Comparison of ENCODE assay signal across 1 cellular context in the genomic region with DNA sequence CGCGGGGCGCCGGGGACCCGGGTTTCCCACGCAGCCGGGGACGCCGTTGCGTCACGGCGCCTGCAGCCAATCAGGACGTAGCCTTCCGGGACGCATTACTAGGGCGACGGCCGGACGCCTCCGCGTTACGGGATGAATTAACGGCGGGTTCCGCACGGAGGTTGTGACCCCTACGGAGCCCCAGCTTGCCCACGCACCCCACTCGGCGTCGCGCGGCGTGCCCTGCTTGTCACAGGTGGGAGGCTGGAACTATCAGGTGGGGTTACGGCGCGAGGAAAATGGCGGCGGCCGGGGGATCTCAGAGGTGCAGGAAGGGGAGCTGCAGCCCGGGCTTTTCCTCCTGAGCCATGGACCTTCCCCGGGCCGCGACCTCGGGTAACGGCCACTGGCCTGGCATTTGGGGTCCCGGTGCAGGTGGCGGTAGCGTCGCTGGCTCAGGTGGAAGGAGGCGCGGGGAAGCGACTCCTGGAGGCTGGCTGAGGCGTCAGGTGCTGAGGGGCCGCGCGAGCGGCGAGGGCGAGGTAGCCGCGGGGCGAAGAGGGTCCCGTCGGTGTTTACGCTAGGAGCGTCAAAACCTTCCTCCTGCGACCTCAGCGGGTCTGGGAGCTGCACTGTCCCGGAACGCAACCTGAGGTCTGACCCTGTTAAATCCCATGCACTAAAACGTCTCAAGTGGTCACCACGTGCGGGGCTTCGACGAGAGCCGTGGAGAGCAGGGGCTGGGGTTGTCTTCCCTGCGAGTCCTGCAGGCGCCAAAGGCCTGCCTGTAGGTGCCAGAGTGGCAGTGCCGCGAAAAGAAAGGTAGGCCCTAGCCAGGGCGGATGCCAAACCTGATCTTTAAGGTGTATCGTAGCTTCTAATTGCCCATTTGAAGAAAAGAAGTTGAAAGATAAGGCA.
TF ChIP-seq lines count a peak whose summit lies in the region.

Gene LCLAT1 (plus strand): TSS at position 98 of the 897 bp plus-strand sequence. CDS start 78,345 bp downstream, outside the sequence.

TF ChIP-seq in GM12878, 131 proteins besides CTCF, POLR2A, EP300 and RAD21 (continued from another document):
- TF ChIP-seq RELB (IDR thresholded peaks at IDR 0.05; ENCODE audit: low read depth) (peak; percentile 67), RAD51 (IDR thresholded peaks at IDR 0.05) (no peak), SREBF2 (IDR thresholded peaks at IDR 0.05; ENCODE audit: low read length) (no peak), NBN (IDR thresholded peaks at IDR 0.05) (peak; percentile 52; the same call in 1 of the 2 replicates), SMAD5 (IDR thresholded peaks at IDR 0.05; ENCODE audit: low read depth) (no peak), KDM1A (IDR thresholded peaks at IDR 0.05; ENCODE audit: borderline replicate concordance) (no peak), MXI1 (IDR thresholded peaks at IDR 0.05; ENCODE audit: low read depth, low read length) (peak; percentile 53; the same call in 1 of the 2 replicates), RELA (IDR thresholded peaks at IDR 0.05; ENCODE audit: borderline replicate concordance, partially characterized antibody) (peak; percentile 72), LARP7 (IDR thresholded peaks at IDR 0.05) (peak; percentile 72; the same call in 1 of the 2 replicates), ZNF24 (IDR thresholded peaks at IDR 0.05) (0 out of 2 replicates have a peak, but pooled peaks have one; percentile 50), BCLAF1 (IDR thresholded peaks at IDR 0.05) (no peak), ETV6 (conservative IDR thresholded peaks at IDR 0.05 in 1 of 2, IDR thresholded peaks at IDR 0.05 in 1 of 2; ENCODE audit: borderline replicate concordance in 1 of 2, low read depth in 1 of 2) (no peak), RUNX3 (IDR thresholded peaks at IDR 0.05; ENCODE audit: low read length) (0 out of 2 replicates have a peak, but pooled peaks have one; percentile 17), GATAD2B (conservative IDR thresholded peaks at IDR 0.05; ENCODE audit: low read depth) (peak; percentile 79; the same call in 1 of the 2 replicates), HCFC1 (IDR thresholded peaks at IDR 0.05; ENCODE audit: low read length) (peak; percentile 56), MTA2 (IDR thresholded peaks at IDR 0.05; ENCODE audit: low read depth) (peak; percentile 44; the same call in 1 of the 2 replicates), ZBTB33 (IDR thresholded peaks at IDR 0.05) (no peak), GABPA (IDR thresholded peaks at IDR 0.05; ENCODE audit: low read depth) (no peak), BACH1 (IDR thresholded peaks at IDR 0.05; ENCODE audit: borderline replicate concordance) (peak; percentile 67; the same call in 1 of the 2 replicates), ATF7 (IDR thresholded peaks at IDR 0.05; ENCODE audit: low read depth) (peak; percentile 15; the same call in 1 of the 2 replicates), MAX (IDR thresholded peaks at IDR 0.05; ENCODE audit: low read depth, low read length) (peak; percentile 53), ESRRA (IDR thresholded peaks at IDR 0.05; ENCODE audit: low read length) (0 out of 2 replicates have a peak, but pooled peaks have one; percentile 30), CBFB (IDR thresholded peaks at IDR 0.05; ENCODE audit: low read depth) (0 out of 2 replicates have a peak, but pooled peaks have one; percentile 28), SP1 (IDR thresholded peaks at IDR 0.05; ENCODE audit: low read depth, low read length) (peak; percentile 69)
- TF ChIP-seq, protein P1, sequence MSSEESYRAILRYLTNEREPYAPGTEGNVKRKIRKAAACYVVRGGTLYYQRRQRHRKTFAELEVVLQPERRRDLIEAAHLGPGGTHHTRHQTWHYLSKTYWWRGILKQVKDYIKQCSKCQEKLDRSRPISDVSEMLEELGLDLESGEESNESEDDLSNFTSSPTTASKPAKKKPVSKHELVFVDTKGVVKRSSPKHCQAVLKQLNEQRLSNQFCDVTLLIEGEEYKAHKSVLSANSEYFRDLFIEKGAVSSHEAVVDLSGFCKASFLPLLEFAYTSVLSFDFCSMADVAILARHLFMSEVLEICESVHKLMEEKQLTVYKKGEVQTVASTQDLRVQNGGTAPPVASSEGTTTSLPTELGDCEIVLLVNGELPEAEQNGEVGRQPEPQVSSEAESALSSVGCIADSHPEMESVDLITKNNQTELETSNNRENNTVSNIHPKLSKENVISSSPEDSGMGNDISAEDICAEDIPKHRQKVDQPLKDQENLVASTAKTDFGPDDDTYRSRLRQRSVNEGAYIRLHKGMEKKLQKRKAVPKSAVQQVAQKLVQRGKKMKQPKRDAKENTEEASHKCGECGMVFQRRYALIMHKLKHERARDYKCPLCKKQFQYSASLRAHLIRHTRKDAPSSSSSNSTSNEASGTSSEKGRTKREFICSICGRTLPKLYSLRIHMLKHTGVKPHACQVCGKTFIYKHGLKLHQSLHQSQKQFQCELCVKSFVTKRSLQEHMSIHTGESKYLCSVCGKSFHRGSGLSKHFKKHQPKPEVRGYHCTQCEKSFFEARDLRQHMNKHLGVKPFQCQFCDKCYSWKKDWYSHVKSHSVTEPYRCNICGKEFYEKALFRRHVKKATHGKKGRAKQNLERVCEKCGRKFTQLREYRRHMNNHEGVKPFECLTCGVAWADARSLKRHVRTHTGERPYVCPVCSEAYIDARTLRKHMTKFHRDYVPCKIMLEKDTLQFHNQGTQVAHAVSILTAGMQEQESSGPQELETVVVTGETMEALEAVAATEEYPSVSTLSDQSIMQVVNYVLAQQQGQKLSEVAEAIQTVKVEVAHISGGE (CRISPR knock-in tag; IDR thresholded peaks at IDR 0.05), result no peak
